Comparison of ENCODE assay signal across 9 cellular contexts in the genomic region with DNA sequence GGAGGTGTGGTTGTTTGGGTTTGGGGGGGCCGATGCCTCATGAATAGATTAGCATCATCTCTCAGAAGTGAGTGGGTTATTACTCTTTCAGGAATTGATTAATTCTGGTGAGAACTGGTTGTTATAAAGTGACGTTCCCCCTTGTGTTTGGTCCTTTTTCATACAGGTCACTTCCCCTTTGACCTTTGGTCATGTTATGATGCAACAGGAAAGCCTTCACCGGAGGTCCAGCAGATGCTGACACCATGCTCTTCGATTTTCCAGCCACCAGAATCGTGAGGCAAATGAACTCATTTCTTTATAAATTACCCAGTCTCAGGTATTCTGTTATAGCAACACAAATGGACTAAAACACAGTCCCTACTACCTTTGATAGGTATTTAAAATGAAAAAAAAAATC.
"Had no signal": no experiment of that assay in that cellular context is flagged by ENCODE, and none has a peak within 500 bp of the region (broad histone marks: within the 10 kb centered on the region; RNA-seq: fewer than 3 reads in every experiment).

No MANE protein-coding gene starts in this region.

- H3K36me3 ChIP-seq: HAP-1 had no signal

- H3K9me3 ChIP-seq: HAP-1 had no signal

- DNase-seq: GM23248, GOT3, H7, HFFc6, KBM-7 had no signal

- H3K4me1 ChIP-seq: HAP-1 had no signal

- H3K27me3 Mint-ChIP-seq: IgD-negative memory B cell had no signal

- H3K27ac Mint-ChIP-seq: HFFc6, IgD-negative memory B cell had no signal

- FAIRE-seq: HTR-8/SVneo had no signal

- H3K4me3 Mint-ChIP-seq: HFFc6, IgD-negative memory B cell had no signal

- ATAC-seq: HCT116 had no signal

- H3K9me3 Mint-ChIP-seq: IgD-negative memory B cell had no signal

- H2AFZ ChIP-seq: GM23248 had no signal

- H3K9ac ChIP-seq: GM23248 had no signal

- H3K4me3 ChIP-seq: GM23248, HAP-1 had no signal

- H3K36me3 Mint-ChIP-seq: IgD-negative memory B cell had no signal

- H3K27ac ChIP-seq: GM23248 had no signal
